Comparison of ENCODE assay signal across 22 cellular contexts in genomic region chr9:109843651-109844050, GRCh38.
A peak's percentile ranks its signal among the peaks of the same experiment; 100 is the strongest.
DNase-seq lines count a peak whose midpoint lies in the region; ATAC-seq and TF ChIP-seq lines count a peak whose summit lies in the region.
"Had no signal": no experiment of that assay in that cellular context is flagged by ENCODE, and none has a peak within 500 bp of the region (broad histone marks: within the 10 kb centered on the region; RNA-seq: fewer than 3 reads in every experiment).

No MANE protein-coding gene starts in this region.

- peaks cover 7% of the 10 kb centered on the region for H3K4me1 Mint-ChIP-seq in mesothelial cell of epicardium
- no peaks in the 10 kb centered on the region for H3K4me1 Mint-ChIP-seq in naive thymus-derived CD8-positive, alpha-beta T cell
- H3K4me1 Mint-ChIP-seq: activated CD4-positive, alpha-beta T cell treated with anti-CD3 and anti-CD28 coated beads for 36 hours; CD4-positive, CD25-positive, alpha-beta regulatory T cell; H9; stimulated activated naive B cell treated with anti-CD40 and anti-IgM and Interleukin-4, amounts not matched to agents 10 μg/mL and 1 μg/mL and 100 μg/mL, for 72 hours had no signal

- no peak overlapping the region for H3K4me3 Mint-ChIP-seq in mesothelial cell of epicardium
- no peak overlapping the region for H3K4me3 Mint-ChIP-seq in naive thymus-derived CD8-positive, alpha-beta T cell
- H3K4me3 Mint-ChIP-seq: activated CD4-positive, alpha-beta T cell treated with anti-CD3 and anti-CD28 coated beads for 36 hours; CD4-positive, CD25-positive, alpha-beta regulatory T cell; H9; stimulated activated naive B cell treated with anti-CD40 and anti-IgM and Interleukin-4, amounts not matched to agents 10 μg/mL and 1 μg/mL and 100 μg/mL, for 72 hours; type B pancreatic cell had no signal

- H3K4me1 ChIP-seq in effector memory CD4-positive, alpha-beta T cell (ENCODE audit: control insufficient read depth, insufficient read depth, low read length, poor library complexity, severe bottlenecking), result no peaks in the 10 kb centered on the region
- H3K4me1 ChIP-seq: A549, foreskin keratinocyte had no signal

- H3K27me3 Mint-ChIP-seq in mesothelial cell of epicardium (ENCODE audit: low read depth), result no peaks in the 10 kb centered on the region
- H3K27me3 Mint-ChIP-seq in naive thymus-derived CD8-positive, alpha-beta T cell, result peaks cover 0 to 4% (median 3%) of the 10 kb centered on the region in 5 donors

- no peaks in the 10 kb centered on the region for H3K27me3 ChIP-seq in effector memory CD4-positive, alpha-beta T cell (replicated peaks; ENCODE audit: control insufficient read depth, insufficient read depth, low read length, poor library complexity, severe bottlenecking)
- H3K27me3 ChIP-seq: foreskin keratinocyte had no signal

- no peaks in the 10 kb centered on the region for H3K9me3 ChIP-seq in effector memory CD4-positive, alpha-beta T cell (ENCODE audit: control insufficient read depth, low read length)
- H3K9me3 ChIP-seq: A549 had no signal

- TF ChIP-seq CTCF in fibroblast of the aortic adventitia (IDR thresholded peaks at IDR 0.05; ENCODE audit: insufficient read depth, low read length) (no peak), mesothelial cell of epicardium (IDR thresholded peaks at IDR 0.05; ENCODE audit: unreplicated experiment) (no peak)

- no peaks in the 10 kb centered on the region for H3K9me3 Mint-ChIP-seq in mesothelial cell of epicardium
- H3K9me3 Mint-ChIP-seq in naive thymus-derived CD8-positive, alpha-beta T cell, result peaks cover 0 to 4% (median 0%) of the 10 kb centered on the region in 9 donors
- H3K9me3 Mint-ChIP-seq: type B pancreatic cell had no signal

- no peak overlapping the region for H3K27ac ChIP-seq in effector memory CD4-positive, alpha-beta T cell (ENCODE audit: insufficient read depth, low read length, poor library complexity, severe bottlenecking)
- H3K27ac ChIP-seq: A549, foreskin keratinocyte had no signal

- H3K36me3 ChIP-seq in effector memory CD4-positive, alpha-beta T cell (ENCODE audit: control insufficient read depth, insufficient read depth, low read length), result no peaks in the 10 kb centered on the region

- no peak overlapping the region for H3K4me3 ChIP-seq in fibroblast of the aortic adventitia (ENCODE audit: low read depth, low read length)
- no peak overlapping the region for H3K4me3 ChIP-seq in effector memory CD4-positive, alpha-beta T cell (ENCODE audit: insufficient read depth, low read depth, low read length, poor library complexity, severe bottlenecking)
- H3K4me3 ChIP-seq: A549, smooth muscle cell had no signal

- no peak for ATAC-seq in naive thymus-derived CD8-positive, alpha-beta T cell
- ATAC-seq: A549; activated CD4-positive, alpha-beta T cell treated with anti-CD3 and anti-CD28 coated beads for 36 hours; foreskin keratinocyte had no signal

- POLR2A ChIA-PET in naive thymus-derived CD8-positive, alpha-beta T cell (lab: Charles Lee), result no interaction called here

- peaks cover 1% of the 10 kb centered on the region for H3K36me3 Mint-ChIP-seq in mesothelial cell of epicardium
- no peaks in the 10 kb centered on the region for H3K36me3 Mint-ChIP-seq in naive thymus-derived CD8-positive, alpha-beta T cell
- H3K36me3 Mint-ChIP-seq: CD4-positive, CD25-positive, alpha-beta regulatory T cell; stimulated activated naive B cell treated with anti-CD40 and anti-IgM and Interleukin-4, amounts not matched to agents 10 μg/mL and 1 μg/mL and 100 μg/mL, for 72 hours; type B pancreatic cell had no signal

- DNase-seq in AG20443 (ENCODE audit: low spot score) (peak; percentile 21), NCI-H524 (lab: John Stamatoyannopoulos, UW) (peak; percentile 64 to 89), fibroblast of the aortic adventitia (ENCODE audit: low read depth) (peak; percentile 53), mesothelial cell of epicardium (ENCODE audit: low spot score in 2 of 2, unreplicated experiment in 2 of 2) (no peak), UCSD-AML1 (lab: John Stamatoyannopoulos, UW; ENCODE audit: unreplicated experiment) (no peak)
- no peak for DNase-seq in naive thymus-derived CD8-positive, alpha-beta T cell
- no peak for DNase-seq in activated CD4-positive, CD25-positive, alpha-beta regulatory T cell treated with anti-CD3 and anti-CD28 coated beads, Interleukin-2, amount 50 U/mL, for 72 hours
- no peak for DNase-seq in effector memory CD4-positive, alpha-beta T cell
- DNase-seq: activated CD4-positive, alpha-beta T cell treated with anti-CD3 and anti-CD28 coated beads for 36 hours; activated CD8-positive, alpha-beta memory T cell treated with anti-CD3 and anti-CD28 coated beads, Interleukin-2, amount 50 U/mL, for 48 hours; activated naive CD4-positive, alpha-beta T cell treated with Interleukin-2 at 50 U/mL for 16 hours; CD4-positive, CD25-positive, alpha-beta regulatory T cell; foreskin keratinocyte; H9; mesendoderm; NCI-H2029; NCI-H774; stimulated activated naive B cell treated with anti-CD40 and anti-IgM and Interleukin-4, amounts not matched to agents 10 μg/mL and 1 μg/mL and 100 μg/mL, for 72 hours; T-helper 2 cell had no signal

- H3K27ac Mint-ChIP-seq in mesothelial cell of epicardium, result peak overlapping the region; percentile 5
- H3K27ac Mint-ChIP-seq in naive thymus-derived CD8-positive, alpha-beta T cell, result no peak overlapping the region
- H3K27ac Mint-ChIP-seq: activated CD4-positive, alpha-beta T cell treated with anti-CD3 and anti-CD28 coated beads for 36 hours; CD4-positive, CD25-positive, alpha-beta regulatory T cell; H9; stimulated activated naive B cell treated with anti-CD40 and anti-IgM and Interleukin-4, amounts not matched to agents 10 μg/mL and 1 μg/mL and 100 μg/mL, for 72 hours; type B pancreatic cell had no signal

Comparison
In these comparisons a context has a peak if more than half of its experiments do, and no peak if none do; other contexts are left out.
1. DNase-seq: peak in AG20443 (single experiment), NCI-H524 (2 of 2) and fibroblast of the aortic adventitia (single experiment); none in mesothelial cell of epicardium (0 of 2), naive thymus-derived CD8-positive, alpha-beta T cell (0 of 10), UCSD-AML1 (single experiment), activated CD4-positive, CD25-positive, alpha-beta regulatory T cell treated with anti-CD3 and anti-CD28 coated beads, Interleukin-2, amount 50 U/mL, for 72 hours (single experiment) and effector memory CD4-positive, alpha-beta T cell (0 of 3).